ENCODE assay signal across 1 cellular context in genomic region chr2:85265304-85265703, GRCh38.
TF ChIP-seq lines count a peak whose summit lies in the region.

No MANE protein-coding gene starts in this region.

TF ChIP-seq in IMR-90, 13 proteins besides CTCF, POLR2A, EP300 and RAD21 (continued from another document):
- TF ChIP-seq ELK1 (IDR thresholded peaks at IDR 0.05; ENCODE audit: borderline replicate concordance, low read depth, low read length) (no peak), CHD1 (IDR thresholded peaks at IDR 0.05; ENCODE audit: low read depth, low read length) (no peak), RCOR1 (IDR thresholded peaks at IDR 0.05; ENCODE audit: insufficient replicate concordance, low read length) (no peak), MAZ (IDR thresholded peaks at IDR 0.05; ENCODE audit: borderline replicate concordance, low read depth, low read length) (no peak), CEBPB (IDR thresholded peaks at IDR 0.05; ENCODE audit: low read depth, low read length) (no peak)
